ENCODE assay signal across 1 cellular context in genomic region chr10:72862957-72863356, GRCh38.
A peak's percentile ranks its signal among the peaks of the same experiment; 100 is the strongest.
TF ChIP-seq lines count a peak whose summit lies in the region.

No MANE protein-coding gene starts in this region.

TF ChIP-seq in HepG2, 621 proteins besides CTCF, POLR2A, EP300 and RAD21 (continued from another document):
- no peak for TF ChIP-seq ZNF703 (CRISPR knock-in tag; IDR thresholded peaks at IDR 0.05; ENCODE audit: borderline replicate concordance)
- peak; percentile 52 for TF ChIP-seq FOXA3 (CRISPR knock-in tag; IDR thresholded peaks at IDR 0.05)
- peak; percentile 32; the same call in 1 of the 2 replicates for TF ChIP-seq ARID5B (CRISPR knock-in tag; IDR thresholded peaks at IDR 0.05)
- no peak for TF ChIP-seq NR1H2 (CRISPR knock-in tag; IDR thresholded peaks at IDR 0.05; ENCODE audit: borderline replicate concordance, low read depth)
- TF ChIP-seq SOX13 (IDR thresholded peaks at IDR 0.05): no peak
- 0 out of 4 replicates have a peak, but pooled peaks of 1 of the 2 experiments have one; percentile 14 for TF ChIP-seq SOX13 (CRISPR knock-in tag; conservative IDR thresholded peaks at IDR 0.05 in 1 of 2, IDR thresholded peaks at IDR 0.05 in 1 of 2)
- TF ChIP-seq ZNF512 (CRISPR knock-in tag; IDR thresholded peaks at IDR 0.05): no peak
- no peak for TF ChIP-seq NR3C1 (CRISPR knock-in tag; IDR thresholded peaks at IDR 0.05)
- TF ChIP-seq HNF4A (CRISPR knock-in tag; IDR thresholded peaks at IDR 0.05): peak; percentile 17; the same call in 1 of the 2 replicates
- no peak for TF ChIP-seq NR0B2 (CRISPR knock-in tag; IDR thresholded peaks at IDR 0.05)
- TF ChIP-seq KLF6 (CRISPR knock-in tag; IDR thresholded peaks at IDR 0.05): no peak
